8 cellular contexts compared by ENCODE assay signal in the genomic region with DNA sequence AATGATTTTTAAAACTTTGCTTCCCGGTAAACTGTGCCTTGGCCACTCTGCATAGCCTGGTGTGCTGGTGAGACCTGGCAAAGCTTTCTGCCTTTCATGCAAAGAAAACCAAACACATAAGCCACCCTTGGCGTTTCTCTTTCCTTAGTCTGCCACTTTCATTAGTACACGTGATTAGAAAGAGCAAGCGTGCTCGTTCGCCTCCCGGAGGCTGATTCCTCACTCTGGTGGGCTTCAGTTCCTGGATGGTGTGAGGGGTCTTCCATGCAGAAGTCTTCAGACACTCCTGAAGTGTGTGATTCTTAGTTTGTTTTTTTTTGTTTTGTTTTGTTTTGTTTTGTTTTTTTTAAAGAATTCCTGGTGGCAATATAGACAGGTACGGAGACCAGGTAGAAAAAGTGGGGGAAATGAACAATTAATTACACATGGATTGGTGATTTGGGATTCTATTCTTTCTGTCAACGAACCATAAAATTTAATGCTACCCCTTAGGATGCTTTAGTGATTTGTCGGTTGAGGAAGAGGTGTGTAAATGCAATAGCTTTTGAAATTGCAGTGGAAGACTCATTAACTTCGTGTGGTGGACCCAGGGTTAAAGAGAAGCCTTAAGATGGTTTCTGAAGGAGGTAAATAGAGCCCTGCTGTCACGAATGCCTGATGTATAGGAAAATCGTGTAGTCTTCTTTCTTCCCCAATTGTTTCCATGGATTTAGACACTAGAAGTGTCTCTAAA. TPM values are rescaled to one million over a fixed set of nuclear protein-coding genes. Genes with fewer than 3 reads are reported as not detected.
DNase-seq lines count a peak whose midpoint lies in the region; ATAC-seq, FAIRE-seq and TF ChIP-seq lines count a peak whose summit lies in the region.

No MANE protein-coding gene starts in this region.

- WGBS in HepG2 (ENCODE audit: low lambda C conversion rate): 33% methylated on average over 13 of the region's 13 CpGs
- 29 to 30% methylated on average over 8 to 13 of the region's 13 CpGs for WGBS in transverse colon (ENCODE audit: low coverage in 1 of 2), 2 donors

- TF ChIP-seq POLR2A in HepG2 (IDR thresholded peaks at IDR 0.05; ENCODE audit: insufficient read depth in 1 of 2, low read depth in 2 of 2, low read length in 2 of 2): no peak
- no peak for TF ChIP-seq POLR2A in transverse colon (IDR thresholded peaks at IDR 0.05)

- CTCF ChIA-PET in HepG2 (lab: Yijun Ruan, JAX; ENCODE audit: low intra/inter-chr PET ratio, low total read pairs): no interaction called here

- peak; percentile 21; the same call in 1 of the 2 replicates for TF ChIP-seq CTCF in MM.1S (IDR thresholded peaks at IDR 0.05; ENCODE audit: low read length)
- TF ChIP-seq CTCF in ascending aorta (IDR thresholded peaks at IDR 0.05): no peak
- no peak for TF ChIP-seq CTCF in HepG2 (CRISPR knock-in tag; IDR thresholded peaks at IDR 0.05)
- TF ChIP-seq CTCF in transverse colon (IDR thresholded peaks at IDR 0.05): no peak

- peak overlapping the region; percentile 91 for H3K9ac ChIP-seq in MM.1S (ENCODE audit: low read length)
- peak overlapping the region; percentile 80 for H3K9ac ChIP-seq in HepG2 (ENCODE audit: insufficient read depth, low read depth, low read length)

- DNase-seq in NCI-H1417 (lab: John Stamatoyannopoulos, UW) (peak in 2 of 3 experiments; percentile 16 to 70), NCI-H1417 treated with DMSO at 0.1 percent for 48 hours (lab: John Stamatoyannopoulos, UW) (no peak), MM.1S (peak; percentile 76), ascending aorta (ENCODE audit: low spot score in 2 of 2) (no peak), HepG2 (ENCODE audit: low spot score) (no peak), transverse colon (peak; percentile 18), foreskin melanocyte (no peak)

- no peaks in the 10 kb centered on the region for H3K9me2 ChIP-seq in MM.1S (replicated peaks; ENCODE audit: insufficient read depth, low read length)

- H3K36me3 ChIP-seq in MM.1S (replicated peaks; ENCODE audit: insufficient read depth, low read length) (no peaks in the 10 kb centered on the region), ascending aorta (no peaks in the 10 kb centered on the region), HepG2 (replicated peaks in 1 of 2; ENCODE audit: control insufficient read depth in 1 of 2, insufficient read depth in 2 of 2, low read length in 2 of 2) (no peaks in the 10 kb centered on the region), transverse colon (no peaks in the 10 kb centered on the region)

- H3K27ac ChIP-seq in MM.1S (ENCODE audit: low read length): peak overlapping the region; percentile 58
- peak overlapping the region in 1 of 2 donors; percentile 15 for H3K27ac ChIP-seq in ascending aorta
- peak overlapping the region; percentile 0 for H3K27ac ChIP-seq in HepG2 (ENCODE audit: extremely low read length, insufficient read depth, low read length)
- H3K27ac ChIP-seq in transverse colon: peak overlapping the region in 3 of 4 donors; percentile 92 to 96 (median 96)

- H2AFZ ChIP-seq in MM.1S (ENCODE audit: low read length) (no peak overlapping the region), HepG2 (ENCODE audit: low read length) (no peak overlapping the region)

- H3K79me2 ChIP-seq in MM.1S (ENCODE audit: low read length) (peaks cover 68% of the 10 kb centered on the region), HepG2 (ENCODE audit: insufficient read depth, low read length) (peaks cover 66% of the 10 kb centered on the region)

- BruUV-seq in HepG2 (replicated peaks; lab: Mats Ljungman, UMichigan): TSS peak; percentile 54

- H3F3A ChIP-seq in MM.1S (ENCODE audit: insufficient read depth, low read length): peaks cover 17% of the 10 kb centered on the region

- in situ Hi-C loops in HepG2 (cut with HindIII; ENCODE audit: extremely low pct_ligation_motif_present, low pct_unique_long_range_greater_than_20kb) (no loop called here), transverse colon (cut with MboI; ENCODE audit: low pct_ligation_motif_present in 1 of 4, low pct_unique_long_range_greater_than_20kb in 1 of 4, low sequenced_read_pairs in 3 of 4) (no loop called here)

- H3K4me2 ChIP-seq in MM.1S (ENCODE audit: low read depth, low read length) (peak overlapping the region; percentile 84), HepG2 (ENCODE audit: low read depth, low read length) (peak overlapping the region; percentile 89)

- intact Hi-C loops in ascending aorta (cut with DNase I) (loop anchor here (5.0 kb wide), 3 partner anchors 72 to 407 kb away; no protein-coding TSS in a partner anchor), HepG2 (cut with micrococcal nuclease; ENCODE audit: unreplicated experiment) (loop anchor here (2.0 to 5.0 kb wide), 2 partner anchors 53 to 90 kb away; no protein-coding TSS in a partner anchor), transverse colon (cut with DNase I; ENCODE audit: low total_unique reads) (no loop called here)

- no peak for TF ChIP-seq RAD21 in HepG2 (CRISPR knock-in tag; IDR thresholded peaks at IDR 0.05)

- H3K27me3 ChIP-seq in MM.1S (replicated peaks; ENCODE audit: insufficient read depth, low read length) (no peaks in the 10 kb centered on the region), ascending aorta (no peaks in the 10 kb centered on the region), HepG2 (ENCODE audit: control insufficient read depth in 1 of 2, insufficient read depth in 2 of 2, low read length in 2 of 2) (no peaks in the 10 kb centered on the region), transverse colon (no peaks in the 10 kb centered on the region)

- no peaks in the 10 kb centered on the region for H3K9me3 ChIP-seq in MM.1S (replicated peaks; ENCODE audit: insufficient read depth, low read length)
- no peaks in the 10 kb centered on the region for H3K9me3 ChIP-seq in ascending aorta
- 0 out of 2 replicates have a peak, but pooled peaks cover 3% of the 10 kb centered on the region for H3K9me3 ChIP-seq in HepG2 (ENCODE audit: low read length)
- no peaks in the 10 kb centered on the region for H3K9me3 ChIP-seq in transverse colon

- H4K20me1 ChIP-seq in MM.1S (ENCODE audit: insufficient read depth, low read length): peaks cover 12% of the 10 kb centered on the region; the same call in 1 of the 2 replicates
- H4K20me1 ChIP-seq in HepG2 (ENCODE audit: insufficient read depth, low read length): peaks cover 27% of the 10 kb centered on the region; the same call in 1 of the 2 replicates

- H3K4me1 ChIP-seq in MM.1S (ENCODE audit: low read length) (peaks cover 6% of the 10 kb centered on the region; the same call in 1 of the 2 replicates), ascending aorta (peaks cover 6 to 55% of the 10 kb centered on the region in 2 donors), HepG2 (ENCODE audit: insufficient read depth, low read length) (peaks cover 40% of the 10 kb centered on the region), transverse colon (peaks cover 0 to 39% (median 24%) of the 10 kb centered on the region in 4 donors)

- POLR2A ChIA-PET in HepG2 (lab: Yijun Ruan, JAX): no interaction called here

- TF ChIP-seq EP300 in HepG2 (IDR thresholded peaks at IDR 0.05; ENCODE audit: low read depth in 2 of 2, low read length in 2 of 2) (no peak), HepG2 (CRISPR knock-in tag; IDR thresholded peaks at IDR 0.05; ENCODE audit: borderline replicate concordance) (no peak), transverse colon (IDR thresholded peaks at IDR 0.05; ENCODE audit: low read depth) (no peak)

- ATAC-seq in HepG2 (no peak), HG03139 (IDR thresholded peaks at IDR 0.05; ENCODE audit: unreplicated experiment) (no peak)

- H3K4me3 ChIP-seq in MM.1S (ENCODE audit: low read length) (peak overlapping the region; percentile 90), ascending aorta (peak overlapping the region; percentile 86 to 94), HepG2 (replicated peaks in 1 of 3; ENCODE audit: insufficient read depth in 1 of 3, low read depth in 2 of 3, low read length in 3 of 3) (peak overlapping the region; percentile 84 to 93 (median 88)), transverse colon (peak overlapping the region in 3 of 4 donors; percentile 71 to 96 (median 94))

- no peak for FAIRE-seq in HepG2 (lab: Jason Lieb, UNC)

TF ChIP-seq in HepG2, 621 proteins besides CTCF, POLR2A, EP300 and RAD21 (continues in another document):
- TF ChIP-seq, protein P1, sequence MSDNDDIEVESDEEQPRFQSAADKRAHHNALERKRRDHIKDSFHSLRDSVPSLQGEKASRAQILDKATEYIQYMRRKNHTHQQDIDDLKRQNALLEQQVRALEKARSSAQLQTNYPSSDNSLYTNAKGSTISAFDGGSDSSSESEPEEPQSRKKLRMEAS (IDR thresholded peaks at IDR 0.05): peak; percentile 38; the same call in 1 of the 2 replicates

RNA-seq across cellular contexts. Expression of gene GALNT2, which starts 2.1 kb away (rescaled TPM):
- total RNA-seq in ascending aorta (129 TPM), HepG2 (2016; rRNA removed; fragmentation: Illumina TruSeq; extraction: Trizol) (18.1 and 39.6 TPM in 2 replicates), transverse colon (10 to 100 TPM; 16.5 to 48.8 (median 36.8) TPM)
- 5.4 TPM in 2 replicates for total RNA-seq in HepG2 (2016; cell fraction: cytosol; rRNA removed; fragmentation: Illumina TruSeq; extraction: Trizol; ENCODE audit: low read depth)
- total RNA-seq in HepG2 (2016; cell fraction: insoluble cytoplasmic fraction; rRNA removed; fragmentation: Illumina TruSeq; extraction: Trizol): 15.0 and 40.1 TPM in 2 replicates
- 12.5 and 13.0 TPM in 2 replicates for total RNA-seq in HepG2 (2016; cell fraction: membrane; rRNA removed; fragmentation: Illumina TruSeq; extraction: Trizol)
- total RNA-seq in HepG2 (2016; cell fraction: nucleus; rRNA removed; fragmentation: Illumina TruSeq; extraction: Trizol): 37.9 and 44.3 TPM in 2 replicates
- polyA plus RNA-seq in HepG2 (2011; rRNA removed): 39.3 and 44.2 TPM in 2 replicates
- 49.4 and 53.3 TPM in 2 replicates for polyA plus RNA-seq in HepG2 (2011; cell fraction: cytosol; rRNA removed)
- polyA plus RNA-seq in HepG2 (2011; cell fraction: nucleus; rRNA removed): 41.5 and 42.3 TPM in 2 replicates
- 62.4 and 72.1 TPM in 2 replicates for polyA plus RNA-seq in HepG2 (2012)
- 5.6 and 5.7 TPM in 2 replicates for polyA plus RNA-seq in HepG2 (2016; cell fraction: cytosol; fragmentation: Illumina TruSeq; extraction: Trizol; ENCODE audit: low read depth)
- polyA plus RNA-seq in HepG2 (2016; cell fraction: insoluble cytoplasmic fraction; fragmentation: Illumina TruSeq; extraction: Trizol; ENCODE audit: low read depth): 17.3 and 20.6 TPM in 2 replicates
- polyA plus RNA-seq in HepG2 (2016; cell fraction: membrane; fragmentation: Illumina TruSeq; extraction: Trizol; ENCODE audit: low read depth): 9.2 TPM in 2 replicates
- polyA plus RNA-seq in HepG2 (2016; cell fraction: nucleus; fragmentation: Illumina TruSeq; extraction: Trizol; ENCODE audit: insufficient read depth, low read depth): 63.7 and 66.5 TPM in 2 replicates
- 56.6 and 150 TPM in 2 replicates for polyA minus RNA-seq in HepG2 (2011; rRNA and poly(A)+ RNA removed; ENCODE audit: low replicate concordance)
- polyA minus RNA-seq in HepG2 (2011; cell fraction: cytosol; rRNA and poly(A)+ RNA removed): 31.7 and 33.5 TPM in 2 replicates
- 30.0 and 30.1 TPM in 2 replicates for polyA minus RNA-seq in HepG2 (2011; cell fraction: nucleus; rRNA and poly(A)+ RNA removed)

Comparison
In these comparisons a context has a peak if more than half of its experiments do, and no peak if none do; other contexts are left out.
1. DNase-seq: peak in NCI-H1417 (2 of 3), MM.1S (single experiment) and transverse colon (single experiment); none in NCI-H1417 treated with DMSO at 0.1 percent for 48 hours (single experiment), ascending aorta (0 of 2), HepG2 (single experiment) and foreskin melanocyte (single experiment).
2. Peak in every context shown above with its lines, with median percentiles within 50 percentile points of each other: H3K4me3 ChIP-seq.